19 cellular contexts compared by ENCODE assay signal in genomic region chr11:34431979-34432378, GRCh38. TPM values are rescaled to one million over a fixed set of nuclear protein-coding genes. Genes with fewer than 3 reads are reported as not detected.
DNase-seq lines count a peak whose midpoint lies in the region; ATAC-seq and TF ChIP-seq lines count a peak whose summit lies in the region.
"Had no signal": no experiment of that assay in that cellular context is flagged by ENCODE, and none has a peak within 500 bp of the region (broad histone marks: within the 10 kb centered on the region; RNA-seq: fewer than 3 reads in every experiment).

No MANE protein-coding gene starts in this region.

- CTCF ChIA-PET in activated CD8-positive, alpha-beta T cell treated with anti-CD3 and anti-CD28 coated beads, Interleukin-2, amount 10 ng/mL, durations not matched to agents 7 days and 5 days (lab: Charles Lee): no interaction called here

- no peaks in the 10 kb centered on the region for H4K20me1 ChIP-seq in osteoblast (ENCODE audit: insufficient read depth, low read length)

- no peaks in the 10 kb centered on the region for H3K79me2 ChIP-seq in osteoblast (ENCODE audit: insufficient read depth, low read length)

- H3K4me1 ChIP-seq in osteoblast (ENCODE audit: insufficient read depth, low read length): peaks cover 9% of the 10 kb centered on the region
- H3K4me1 ChIP-seq in sigmoid colon: no peaks in the 10 kb centered on the region

- no peak overlapping the region for H3K4me2 ChIP-seq in osteoblast (ENCODE audit: insufficient read depth, low read length)

- H3K36me3 ChIP-seq in osteoblast (ENCODE audit: insufficient read depth, low read length): no peaks in the 10 kb centered on the region
- no peaks in the 10 kb centered on the region for H3K36me3 ChIP-seq in sigmoid colon
- H3K36me3 ChIP-seq: SJSA1 had no signal

- H3K36me3 Mint-ChIP-seq in activated CD8-positive, alpha-beta T cell treated with anti-CD3 and anti-CD28 coated beads, Interleukin-2, amount 10 ng/mL, durations not matched to agents 7 days and 5 days (ENCODE audit: low read depth): no peaks in the 10 kb centered on the region
- H3K36me3 Mint-ChIP-seq in activated T-helper 17 cell treated with anti-CD3 and anti-CD28 coated beads, Interleukin-2, amount 50 U/mL, for 72 hours (ENCODE audit: low read depth): no peaks in the 10 kb centered on the region

- H3K4me3 Mint-ChIP-seq in activated CD8-positive, alpha-beta T cell treated with anti-CD3 and anti-CD28 coated beads, Interleukin-2, amount 10 ng/mL, durations not matched to agents 7 days and 5 days: no peak overlapping the region
- no peak overlapping the region for H3K4me3 Mint-ChIP-seq in activated T-helper 17 cell treated with anti-CD3 and anti-CD28 coated beads, Interleukin-2, amount 50 U/mL, for 72 hours
- H3K4me3 Mint-ChIP-seq: H9 had no signal

- WGBS in sigmoid colon, 2 donors: 89 to 94% methylated on average over 4 of the region's 4 CpGs

- TF ChIP-seq POLR2A in sigmoid colon (IDR thresholded peaks at IDR 0.05): no peak

- POLR2A ChIA-PET in activated CD8-positive, alpha-beta T cell treated with anti-CD3 and anti-CD28 coated beads, Interleukin-2, amount 10 ng/mL, durations not matched to agents 7 days and 5 days (lab: Charles Lee): no interaction called here

- no peak overlapping the region for H3K27ac Mint-ChIP-seq in activated CD8-positive, alpha-beta T cell treated with anti-CD3 and anti-CD28 coated beads, Interleukin-2, amount 10 ng/mL, durations not matched to agents 7 days and 5 days
- H3K27ac Mint-ChIP-seq in activated T-helper 17 cell treated with anti-CD3 and anti-CD28 coated beads, Interleukin-2, amount 50 U/mL, for 72 hours: no peak overlapping the region
- H3K27ac Mint-ChIP-seq: H9 had no signal

- no peak overlapping the region for H3K4me3 ChIP-seq in HL-60 (replicated peaks; ENCODE audit: insufficient read depth, low read length)
- H3K4me3 ChIP-seq in osteoblast (ENCODE audit: insufficient read depth, low read length): no peak overlapping the region
- H3K4me3 ChIP-seq in sigmoid colon: no peak overlapping the region
- H3K4me3 ChIP-seq: SJSA1 had no signal

- H3K4me1 Mint-ChIP-seq in activated CD8-positive, alpha-beta T cell treated with anti-CD3 and anti-CD28 coated beads, Interleukin-2, amount 10 ng/mL, durations not matched to agents 7 days and 5 days (ENCODE audit: low read depth): peaks cover 9% of the 10 kb centered on the region
- no peaks in the 10 kb centered on the region for H3K4me1 Mint-ChIP-seq in activated T-helper 17 cell treated with anti-CD3 and anti-CD28 coated beads, Interleukin-2, amount 50 U/mL, for 72 hours
- H3K4me1 Mint-ChIP-seq: H9 had no signal

- H3K27me3 ChIP-seq in HL-60 (ENCODE audit: insufficient read depth, poor library complexity, severe bottlenecking) (no peaks in the 10 kb centered on the region), osteoblast (ENCODE audit: insufficient read depth, low read length) (no peaks in the 10 kb centered on the region), sigmoid colon (no peaks in the 10 kb centered on the region)
- H3K27me3 ChIP-seq: SJSA1 had no signal

- peak overlapping the region; percentile 57 for H3K27ac ChIP-seq in HL-60 (replicated peaks)
- H3K27ac ChIP-seq in osteoblast (ENCODE audit: low read depth, low read length): no peak overlapping the region
- no peak overlapping the region for H3K27ac ChIP-seq in sigmoid colon
- H3K27ac ChIP-seq: C4-2B, RWPE1, SJSA1 had no signal

- no peaks in the 10 kb centered on the region for H3K9me3 ChIP-seq in osteoblast (ENCODE audit: low read depth, low read length)
- H3K9me3 ChIP-seq in sigmoid colon: no peaks in the 10 kb centered on the region
- H3K9me3 ChIP-seq: SJSA1 had no signal

- H2AFZ ChIP-seq in osteoblast (ENCODE audit: low read length): peak overlapping the region; percentile 45

- TF ChIP-seq CTCF in HL-60 (IDR thresholded peaks at IDR 0.05; ENCODE audit: insufficient read depth, low read length): no peak
- TF ChIP-seq CTCF in osteoblast (IDR thresholded peaks at IDR 0.05; ENCODE audit: extremely low read depth, low read depth, low read length): no peak
- TF ChIP-seq CTCF in sigmoid colon (IDR thresholded peaks at IDR 0.05): no peak

- no peak for ATAC-seq in activated CD8-positive, alpha-beta T cell treated with anti-CD3 and anti-CD28 coated beads, Interleukin-2, amount 10 ng/mL, durations not matched to agents 7 days and 5 days
- ATAC-seq in activated T-helper 17 cell treated with anti-CD3 and anti-CD28 coated beads, Interleukin-2, amount 50 U/mL, for 72 hours (replicated peaks): no peak

- peaks cover 10% of the 10 kb centered on the region for H3K27me3 Mint-ChIP-seq in activated CD8-positive, alpha-beta T cell treated with anti-CD3 and anti-CD28 coated beads, Interleukin-2, amount 10 ng/mL, durations not matched to agents 7 days and 5 days (ENCODE audit: low read depth)
- peaks cover 4% of the 10 kb centered on the region for H3K27me3 Mint-ChIP-seq in activated T-helper 17 cell treated with anti-CD3 and anti-CD28 coated beads, Interleukin-2, amount 50 U/mL, for 72 hours

- intact Hi-C loops in sigmoid colon (cut with DNase I): loop anchor here (10.0 kb wide), 1 partner anchor 257 kb away; no protein-coding TSS in a partner anchor

- no peaks in the 10 kb centered on the region for H3K9me3 Mint-ChIP-seq in activated CD8-positive, alpha-beta T cell treated with anti-CD3 and anti-CD28 coated beads, Interleukin-2, amount 10 ng/mL, durations not matched to agents 7 days and 5 days (ENCODE audit: insufficient read depth)
- H3K9me3 Mint-ChIP-seq in activated T-helper 17 cell treated with anti-CD3 and anti-CD28 coated beads, Interleukin-2, amount 50 U/mL, for 72 hours: no peaks in the 10 kb centered on the region
- H3K9me3 Mint-ChIP-seq: H9 had no signal

- DNase-seq in HL-60 (ENCODE audit: low read depth in 1 of 2, low spot score in 1 of 2) (peak in 1 of 2 experiments; percentile 71), NOMO-1 (lab: John Stamatoyannopoulos, UW; ENCODE audit: unreplicated experiment in 2 of 2) (peak; percentile 67 to 86), SKM-1 treated with dmso at 0.1 percent for 144 hours (lab: John Stamatoyannopoulos, UW; ENCODE audit: unreplicated experiment) (peak; percentile 76), osteoblast (ENCODE audit: insufficient read length, low spot score, missing footprints) (no peak), sigmoid colon (no peak), activated gamma-delta T cell treated with Interleukin-2 at 50 U/mL for 16 hours (no peak)
- no peak for DNase-seq in activated CD8-positive, alpha-beta T cell treated with anti-CD3 and anti-CD28 coated beads, Interleukin-2, amount 10 ng/mL, durations not matched to agents 7 days and 5 days
- DNase-seq: DMS53, H9, IMR-90, NCI-H1092 treated with DMSO at 0.1 percent for 48 hours, NCI-H2227 treated with DMSO at 0.1 percent for 48 hours, NCI-H524 treated with DMSO at 0.1 percent for 48 hours, OCI-M1, T-helper 1 cell had no signal

- no peak for TF ChIP-seq EP300 in sigmoid colon (IDR thresholded peaks at IDR 0.05)

RNA-seq across cellular contexts. Expression of gene CAT, which starts 6.8 kb away (rescaled TPM):
- total RNA-seq in osteoblast: 56.6 and 62.6 TPM in 2 replicates
- total RNA-seq in sigmoid colon: 100 to 1,000 TPM in 2 of 4 donors, 10 to 100 TPM in 2; 77.4 to 164 (median 103) TPM
- 100 to 1,000 TPM in 1 of 3 donors, 10 to 100 TPM in 2; 64.1 to 163 (median 79.3) TPM for polyA plus RNA-seq in sigmoid colon
- 10 to 100 TPM; 35.0 to 37.7 TPM for total RNA-seq in activated CD8-positive, alpha-beta T cell treated with anti-CD3 and anti-CD28 coated beads, Interleukin-2, amount 10 ng/mL, durations not matched to agents 7 days and 5 days
- total RNA-seq in activated T-helper 17 cell treated with anti-CD3 and anti-CD28 coated beads, Interleukin-2, amount 50 U/mL, for 72 hours: 10 to 100 TPM; 12.4 to 25.6 TPM

Comparison
In these comparisons a context has a peak if more than half of its experiments do, and no peak if none do; other contexts are left out.
1. DNase-seq: peak in NOMO-1 (2 of 2) and SKM-1 treated with dmso at 0.1 percent for 144 hours (single experiment); none in osteoblast (single experiment), sigmoid colon (single experiment), activated CD8-positive, alpha-beta T cell treated with anti-CD3 and anti-CD28 coated beads, Interleukin-2, amount 10 ng/mL, durations not matched to agents 7 days and 5 days (single experiment) and activated gamma-delta T cell treated with Interleukin-2 at 50 U/mL for 16 hours (single experiment).